18 cellular contexts compared by ENCODE assay signal in genomic region chr20:13875265-13875811, GRCh38.
"Had no signal": no experiment of that assay in that cellular context is flagged by ENCODE, and none has a peak within 500 bp of the region (broad histone marks: within the 10 kb centered on the region; RNA-seq: fewer than 3 reads in every experiment).

No MANE protein-coding gene starts in this region.

- H3K4me1 Mint-ChIP-seq: activated B cell treated with CpG ODN at 0.5 μM for 24 hours, memory B cell had no signal

- H3K27me3 Mint-ChIP-seq: activated B cell treated with CpG ODN at 0.5 μM for 24 hours had no signal

- H3K9me3 Mint-ChIP-seq: activated B cell treated with CpG ODN at 0.5 μM for 24 hours; activated T-cell treated with anti-CD3 and anti-CD28 coated beads, Interleukin-2, amount 50 U/mL, for 72 hours; memory B cell; natural killer cell treated with Interleukin-12 subunit alpha and Interleukin-12 subunit beta and Interleukin-15 and Interleukin-18, amount 100 ng/mL, for 72 hours; stimulated activated naive CD8-positive, alpha-beta T cell treated with anti-CD3 and anti-CD28 coated beads, Interleukin-15, Interleukin-2, amounts not matched to agents 100 ng/mL and 50 ng/mL, for 24 hours had no signal

- DNase-seq: activated B cell treated with CpG ODN at 0.5 μM for 24 hours; activated CD4-positive, alpha-beta T cell treated with anti-CD3 and anti-CD28 coated beads for 48 hours; activated CD8-positive, alpha-beta memory T cell treated with anti-CD3 and anti-CD28 coated beads, Interleukin-2, amount 50 U/mL, for 48 hours; activated gamma-delta T cell treated with Interleukin-2 at 50 U/mL for 16 hours; activated T-cell treated with anti-CD3 and anti-CD28 coated beads, Interleukin-2, amount 50 U/mL, for 72 hours; amniotic stem cell; heart right ventricle; left ventricle myocardium superior; psoas muscle; spleen; T-helper 1 cell had no signal

- H3K27me3 ChIP-seq: gastroesophageal sphincter had no signal

- H3K4me1 ChIP-seq: spleen had no signal

- H3K36me3 ChIP-seq: gastroesophageal sphincter, heart right ventricle, spleen, thoracic aorta had no signal

- H3K9me3 ChIP-seq: gastroesophageal sphincter, heart right ventricle, psoas muscle, spleen, thoracic aorta had no signal

- H3K4me3 Mint-ChIP-seq: activated B cell treated with CpG ODN at 0.5 μM for 24 hours; activated naive CD8-positive, alpha-beta T cell; activated T-cell treated with anti-CD3 and anti-CD28 coated beads, Interleukin-2, amount 50 U/mL, for 72 hours; memory B cell; natural killer cell treated with Interleukin-12 subunit alpha and Interleukin-12 subunit beta and Interleukin-15 and Interleukin-18, amount 100 ng/mL, for 72 hours; stimulated activated naive CD8-positive, alpha-beta T cell treated with anti-CD3 and anti-CD28 coated beads, Interleukin-15, Interleukin-2, amounts not matched to agents 100 ng/mL and 50 ng/mL, for 24 hours had no signal

- ATAC-seq: activated T-cell treated with anti-CD3 and anti-CD28 coated beads, Interleukin-2, amount 50 U/mL, for 72 hours; gastroesophageal sphincter; heart right ventricle; left ventricle myocardium superior; natural killer cell treated with Interleukin-12 subunit alpha and Interleukin-12 subunit beta and Interleukin-15 and Interleukin-18, amount 100 ng/mL, for 72 hours; psoas muscle; sciatic nerve had no signal

- H3K36me3 Mint-ChIP-seq: activated naive CD8-positive, alpha-beta T cell; memory B cell; natural killer cell treated with Interleukin-12 subunit alpha and Interleukin-12 subunit beta and Interleukin-15 and Interleukin-18, amount 100 ng/mL, for 72 hours had no signal

- H3K4me3 ChIP-seq: gastroesophageal sphincter, heart right ventricle, psoas muscle, spleen, thoracic aorta had no signal

- H3K27ac ChIP-seq: gastroesophageal sphincter, heart right ventricle, psoas muscle, spleen, thoracic aorta had no signal

- H3K27ac Mint-ChIP-seq: activated B cell treated with CpG ODN at 0.5 μM for 24 hours; activated naive CD8-positive, alpha-beta T cell; activated T-cell treated with anti-CD3 and anti-CD28 coated beads, Interleukin-2, amount 50 U/mL, for 72 hours; memory B cell; natural killer cell treated with Interleukin-12 subunit alpha and Interleukin-12 subunit beta and Interleukin-15 and Interleukin-18, amount 100 ng/mL, for 72 hours; stimulated activated naive CD8-positive, alpha-beta T cell treated with anti-CD3 and anti-CD28 coated beads, Interleukin-15, Interleukin-2, amounts not matched to agents 100 ng/mL and 50 ng/mL, for 24 hours had no signal
